In genomic region chr2:122451040-122451439, GRCh38 we compare ENCODE assay signal across 9 cellular contexts.
A peak's percentile ranks its signal among the peaks of the same experiment; 100 is the strongest.
DNase-seq lines count a peak whose midpoint lies in the region; ATAC-seq, FAIRE-seq and TF ChIP-seq lines count a peak whose summit lies in the region.
"Had no signal": no experiment of that assay in that cellular context is flagged by ENCODE, and none has a peak within 500 bp of the region (broad histone marks: within the 10 kb centered on the region; RNA-seq: fewer than 3 reads in every experiment).

No MANE protein-coding gene starts in this region.

- H3K4me3 ChIP-seq in DOHH2 (ENCODE audit: low read length), result no peak overlapping the region
- no peak overlapping the region for H3K4me3 ChIP-seq in endothelial cell of umbilical vein (replicated peaks in 1 of 3; ENCODE audit: insufficient read depth in 1 of 3, low read depth in 1 of 3, low read length in 3 of 3)
- no peak overlapping the region for H3K4me3 ChIP-seq in thoracic aorta
- H3K4me3 ChIP-seq: SK-N-MC had no signal

- H3K9me3 ChIP-seq in DOHH2 (ENCODE audit: control insufficient read depth, insufficient read depth, low read length) (no peaks in the 10 kb centered on the region), endothelial cell of umbilical vein (replicated peaks; ENCODE audit: control insufficient read depth, insufficient read depth, low read length) (no peaks in the 10 kb centered on the region), thoracic aorta (peaks cover 4% of the 10 kb centered on the region)

- H3K4me1 ChIP-seq in DOHH2 (ENCODE audit: control insufficient read depth, low read length) (peaks cover 11% of the 10 kb centered on the region), endothelial cell of umbilical vein (ENCODE audit: control insufficient read depth, extremely low read depth, insufficient read depth, low read length) (no peaks in the 10 kb centered on the region), thoracic aorta (ENCODE audit: control insufficient read depth in 1 of 2, low read depth in 2 of 2) (no peaks in the 10 kb centered on the region)

- ATAC-seq in thoracic aorta (ENCODE audit: insufficient number of reproducible peaks, low FRiP score, low read depth), result no peak
- ATAC-seq in GM21825 (IDR thresholded peaks at IDR 0.05; ENCODE audit: unreplicated experiment), result no peak
- ATAC-seq in stimulated activated naive CD8-positive, alpha-beta T cell treated with anti-CD3 and anti-CD28 coated beads, Interleukin-15, Interleukin-2, amounts not matched to agents 100 U/mL and 50 U/mL, for 24 hours, result no peak

- no peak overlapping the region for H3K27ac ChIP-seq in DOHH2 (ENCODE audit: low read depth, low read length)
- no peak overlapping the region for H3K27ac ChIP-seq in endothelial cell of umbilical vein (ENCODE audit: insufficient read depth, low read depth, low read length)
- no peak overlapping the region for H3K27ac ChIP-seq in thoracic aorta
- H3K27ac ChIP-seq: SK-N-MC had no signal

- H2AFZ ChIP-seq in endothelial cell of umbilical vein (ENCODE audit: low read depth, low read length), result no peak overlapping the region

- peak; percentile 12 for FAIRE-seq in endothelial cell of umbilical vein (lab: Jason Lieb, UNC)

- no peak overlapping the region for H3K4me2 ChIP-seq in DOHH2 (ENCODE audit: low read length)
- no peak overlapping the region for H3K4me2 ChIP-seq in endothelial cell of umbilical vein (ENCODE audit: insufficient read depth, low read length)

- no peak overlapping the region for H3K9ac ChIP-seq in endothelial cell of umbilical vein (replicated peaks; ENCODE audit: extremely low read depth, insufficient read depth, low read length)

- peaks cover 11% of the 10 kb centered on the region for H3K9me3 Mint-ChIP-seq in activated naive CD4-positive, alpha-beta T cell treated with anti-CD3 and anti-CD28 coated beads for 36 hours

- POLR2A ChIA-PET in HEK293T (lab: Yijun Ruan, JAX), result no interaction called here
- POLR2A ChIA-PET in endothelial cell of umbilical vein (lab: Charles Lee), result no interaction called here

- DNase-seq in HEK293T (ENCODE audit: extremely low spot score), result peak; percentile 25
- peak; percentile 10 for DNase-seq in NCI-H524 treated with DMSO at 0.1 percent for 48 hours (lab: John Stamatoyannopoulos, UW)
- peak; percentile 10 for DNase-seq in endothelial cell of umbilical vein (ENCODE audit: low read depth, low spot score)
- no peak for DNase-seq in thoracic aorta (ENCODE audit: low spot score)
- no peak for DNase-seq in activated naive CD4-positive, alpha-beta T cell treated with anti-CD3 and anti-CD28 coated beads for 36 hours
- DNase-seq in stimulated activated naive CD8-positive, alpha-beta T cell treated with anti-CD3 and anti-CD28 coated beads, Interleukin-15, Interleukin-2, amounts not matched to agents 100 U/mL and 50 U/mL, for 24 hours, result no peak

- no peak for TF ChIP-seq POLR2A in endothelial cell of umbilical vein (IDR thresholded peaks at IDR 0.05; ENCODE audit: low read depth, low read length)

- peaks cover 3% of the 10 kb centered on the region for H3K27me3 Mint-ChIP-seq in activated naive CD4-positive, alpha-beta T cell treated with anti-CD3 and anti-CD28 coated beads for 36 hours (ENCODE audit: low read depth)

- no peaks in the 10 kb centered on the region for H3K36me3 Mint-ChIP-seq in activated naive CD4-positive, alpha-beta T cell treated with anti-CD3 and anti-CD28 coated beads for 36 hours (ENCODE audit: low read depth)

- CTCF ChIA-PET in HEK293T (lab: Yijun Ruan, JAX) (interaction anchor here (0.6 kb wide), 1 partner anchor 549 kb away, joined by 4 read pairs; no protein-coding TSS in a partner anchor), endothelial cell of umbilical vein (lab: Charles Lee) (interaction anchor here (0.8 to 2.0 kb wide), 4 partner anchors 474 to 554 kb away, joined by 3 to 6 read pairs (median 4); no protein-coding TSS in a partner anchor)
- CTCF ChIA-PET in activated naive CD4-positive, alpha-beta T cell treated with anti-CD3 and anti-CD28 coated beads for 36 hours (lab: Charles Lee), result interaction anchor here (0.6 to 1.2 kb wide), 2 partner anchors 280 to 477 kb away, joined by 3 to 4 read pairs; no protein-coding TSS in a partner anchor

- no TSS peak for BruUV-seq in endothelial cell of umbilical vein (replicated peaks; lab: Mats Ljungman, UMichigan)

- H3F3A ChIP-seq in DOHH2 (ENCODE audit: control insufficient read depth, insufficient read depth), result no peaks in the 10 kb centered on the region

- H3K27ac Mint-ChIP-seq in activated naive CD4-positive, alpha-beta T cell treated with anti-CD3 and anti-CD28 coated beads for 36 hours, result no peak overlapping the region

- dilution Hi-C loops in endothelial cell of umbilical vein (cut with MboI; ENCODE audit: extremely low pct_ligation_motif_present, low sequenced_read_pairs), result no loop called here

- no peaks in the 10 kb centered on the region for H3K79me2 ChIP-seq in DOHH2 (ENCODE audit: control insufficient read depth, low read length)
- no peaks in the 10 kb centered on the region for H3K79me2 ChIP-seq in endothelial cell of umbilical vein (ENCODE audit: control insufficient read depth, insufficient read depth, low read length)

- no peaks in the 10 kb centered on the region for H3K9me2 ChIP-seq in DOHH2 (replicated peaks; ENCODE audit: control insufficient read depth, low read length)

- no peaks in the 10 kb centered on the region for H3K9me1 ChIP-seq in endothelial cell of umbilical vein (replicated peaks; ENCODE audit: control insufficient read depth, extremely low read depth, insufficient read depth, low read length)

- H4K20me1 ChIP-seq in DOHH2 (ENCODE audit: control insufficient read depth, insufficient read depth, low read depth, low read length) (no peaks in the 10 kb centered on the region), endothelial cell of umbilical vein (replicated peaks; ENCODE audit: control insufficient read depth, extremely low read depth, insufficient read depth, low read length) (no peaks in the 10 kb centered on the region)

- H3K36me3 ChIP-seq in DOHH2 (ENCODE audit: control insufficient read depth, low read length), result no peaks in the 10 kb centered on the region
- H3K36me3 ChIP-seq in endothelial cell of umbilical vein (ENCODE audit: control insufficient read depth in 2 of 2, extremely low read depth in 1 of 2, insufficient read depth in 2 of 2, low read length in 2 of 2), result no peaks in the 10 kb centered on the region
- no peaks in the 10 kb centered on the region for H3K36me3 ChIP-seq in thoracic aorta

- no peaks in the 10 kb centered on the region for H3K4me1 Mint-ChIP-seq in activated naive CD4-positive, alpha-beta T cell treated with anti-CD3 and anti-CD28 coated beads for 36 hours (ENCODE audit: low read depth)

- no peaks in the 10 kb centered on the region for H3K27me3 ChIP-seq in DOHH2 (ENCODE audit: control insufficient read depth, low read length)
- H3K27me3 ChIP-seq in endothelial cell of umbilical vein (ENCODE audit: control insufficient read depth in 2 of 2, insufficient read depth in 2 of 2, low read length in 2 of 2), result no peaks in the 10 kb centered on the region
- H3K27me3 ChIP-seq in thoracic aorta (replicated peaks; ENCODE audit: insufficient read depth), result no peaks in the 10 kb centered on the region

- peak; percentile 70 for TF ChIP-seq CTCF in DOHH2 (IDR thresholded peaks at IDR 0.05; ENCODE audit: low read depth, low read length, poor library complexity, severe bottlenecking)
- peak; percentile 33 to 35 for TF ChIP-seq CTCF in endothelial cell of umbilical vein (IDR thresholded peaks at IDR 0.05; ENCODE audit: extremely low read depth in 1 of 2, insufficient read depth in 1 of 2, low read depth in 1 of 2, low read length in 2 of 2)
- peak; percentile 9 for TF ChIP-seq CTCF in thoracic aorta (IDR thresholded peaks at IDR 0.05)

- no peak overlapping the region for H3K4me3 Mint-ChIP-seq in activated naive CD4-positive, alpha-beta T cell treated with anti-CD3 and anti-CD28 coated beads for 36 hours

- intact Hi-C loops in endothelial cell of umbilical vein (cut with micrococcal nuclease), result no loop called here
- intact Hi-C loops in activated naive CD4-positive, alpha-beta T cell treated with anti-CD3 and anti-CD28 coated beads for 36 hours (cut with micrococcal nuclease), result loop anchor here (1.0 to 10.0 kb wide), 3 partner anchors 256 to 639 kb away; no protein-coding TSS in a partner anchor

TF ChIP-seq in HEK293T, 16 proteins besides CTCF, POLR2A, EP300 and RAD21:
- TF ChIP-seq SP1 (IDR thresholded peaks at IDR 0.05), result no peak
- no peak for TF ChIP-seq SUZ12 (IDR thresholded peaks at IDR 0.05)
- no peak for TF ChIP-seq ZNF384 (IDR thresholded peaks at IDR 0.05)
- TF ChIP-seq LEF1 (IDR thresholded peaks at IDR 0.05; ENCODE audit: borderline replicate concordance), result no peak
- TF ChIP-seq CTBP1 (IDR thresholded peaks at IDR 0.05; ENCODE audit: borderline replicate concordance), result no peak
- TF ChIP-seq ARNT (IDR thresholded peaks at IDR 0.05), result no peak
- TF ChIP-seq FOXM1 (IDR thresholded peaks at IDR 0.05; ENCODE audit: borderline replicate concordance), result no peak
- TF ChIP-seq FOXA1 (IDR thresholded peaks at IDR 0.05), result no peak
- no peak for TF ChIP-seq L3MBTL2 (conservative IDR thresholded peaks at IDR 0.05)
- TF ChIP-seq BHLHE40 (IDR thresholded peaks at IDR 0.05; ENCODE audit: borderline replicate concordance), result no peak
- no peak for TF ChIP-seq FOXK2 (IDR thresholded peaks at IDR 0.05)
- TF ChIP-seq ELF4 (IDR thresholded peaks at IDR 0.05), result no peak
- TF ChIP-seq HDGF (IDR thresholded peaks at IDR 0.05; ENCODE audit: borderline replicate concordance), result no peak

TF ChIP-seq in endothelial cell of umbilical vein, 7 proteins besides CTCF, POLR2A, EP300 and RAD21:
- TF ChIP-seq MYC (IDR thresholded peaks at IDR 0.05; ENCODE audit: low read depth, low read length), result no peak
- no peak for TF ChIP-seq FOS (IDR thresholded peaks at IDR 0.05; ENCODE audit: borderline replicate concordance, insufficient read depth, low read length)
- no peak for TF ChIP-seq MAX (IDR thresholded peaks at IDR 0.05; ENCODE audit: insufficient read depth, insufficient read length)
- no peak for TF ChIP-seq POLR2AphosphoS5 (IDR thresholded peaks at IDR 0.05; ENCODE audit: insufficient read depth, low read depth, low read length)
- no peak for TF ChIP-seq EZH2 (IDR thresholded peaks at IDR 0.05; ENCODE audit: borderline replicate concordance, low read depth, low read length, severe bottlenecking)
- no peak for TF ChIP-seq GATA2 (IDR thresholded peaks at IDR 0.05; ENCODE audit: insufficient read depth, insufficient read length, low read depth, low read length)
- TF ChIP-seq JUN (IDR thresholded peaks at IDR 0.05; ENCODE audit: borderline replicate concordance, insufficient read depth, insufficient read length, low read depth), result no peak

Comparison
In these comparisons a context has a peak if more than half of its experiments do, and no peak if none do; other contexts are left out.
1. CTCF ChIP-seq: peak in every context shown above with its lines; median percentile 70 in DOHH2; 34 in endothelial cell of umbilical vein; 9 in thoracic aorta.
2. DNase-seq: peak in HEK293T (single experiment), NCI-H524 treated with DMSO at 0.1 percent for 48 hours (single experiment) and endothelial cell of umbilical vein (single experiment); none in thoracic aorta (single experiment), activated naive CD4-positive, alpha-beta T cell treated with anti-CD3 and anti-CD28 coated beads for 36 hours (single experiment) and stimulated activated naive CD8-positive, alpha-beta T cell treated with anti-CD3 and anti-CD28 coated beads, Interleukin-15, Interleukin-2, amounts not matched to agents 100 U/mL and 50 U/mL, for 24 hours (single experiment).